ENCODE assay signal across 1 cellular context in the genomic region with DNA sequence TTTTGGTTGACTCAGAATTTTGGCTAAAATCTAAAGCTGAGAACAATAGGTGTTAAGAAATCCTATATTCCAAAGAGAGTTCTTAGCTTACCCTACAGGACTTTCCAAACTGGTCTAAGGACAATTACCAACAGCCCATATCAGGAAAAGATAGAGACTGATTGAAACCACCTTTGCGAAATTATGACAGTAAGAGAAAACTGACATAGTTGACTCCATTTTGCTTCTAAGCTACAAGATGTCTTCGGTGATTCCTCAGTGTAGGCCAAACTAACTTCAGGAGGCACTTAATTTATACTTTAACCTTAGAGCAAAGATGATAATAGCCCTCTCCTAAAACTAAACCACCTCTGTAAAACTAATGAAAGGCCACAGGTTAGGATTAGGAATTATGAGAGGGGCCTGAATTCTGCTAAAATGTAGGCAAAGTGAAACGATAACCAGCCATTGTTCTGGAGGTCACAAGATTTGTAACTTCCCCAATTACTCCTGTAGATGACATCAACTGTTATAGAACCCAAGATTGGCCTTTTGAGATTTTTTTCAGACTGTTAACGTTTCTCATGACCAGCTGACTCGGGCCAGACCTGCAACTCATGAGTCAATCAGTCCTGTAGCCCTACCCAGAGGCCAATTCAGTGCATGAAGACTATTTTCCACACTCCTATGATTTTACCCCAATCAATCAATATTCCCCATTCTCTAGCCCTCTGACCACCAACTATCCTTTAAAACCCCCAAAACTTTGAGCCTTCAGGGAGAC.
A peak's percentile ranks its signal among the peaks of the same experiment; 100 is the strongest.
TF ChIP-seq lines count a peak whose summit lies in the region.

No MANE protein-coding gene starts in this region.

TF ChIP-seq in K562, 482 proteins besides CTCF, POLR2A, EP300 and RAD21 (continued from another document and continues in another):
- TF ChIP-seq THRA (IDR thresholded peaks at IDR 0.05): no peak
- TF ChIP-seq PHF8 (IDR thresholded peaks at IDR 0.05; ENCODE audit: borderline replicate concordance, low read length): no peak
- TF ChIP-seq ZBTB2 (IDR thresholded peaks at IDR 0.05): no peak
- no peak for TF ChIP-seq ZNF133 (CRISPR knock-in tag; IDR thresholded peaks at IDR 0.05)
- TF ChIP-seq ARHGAP35 (IDR thresholded peaks at IDR 0.05; ENCODE audit: partially characterized antibody): no peak
- no peak for TF ChIP-seq ZNF668 (CRISPR knock-in tag; IDR thresholded peaks at IDR 0.05)
- no peak for TF ChIP-seq BMI1 (IDR thresholded peaks at IDR 0.05; ENCODE audit: low read length)
- TF ChIP-seq, protein P1, sequence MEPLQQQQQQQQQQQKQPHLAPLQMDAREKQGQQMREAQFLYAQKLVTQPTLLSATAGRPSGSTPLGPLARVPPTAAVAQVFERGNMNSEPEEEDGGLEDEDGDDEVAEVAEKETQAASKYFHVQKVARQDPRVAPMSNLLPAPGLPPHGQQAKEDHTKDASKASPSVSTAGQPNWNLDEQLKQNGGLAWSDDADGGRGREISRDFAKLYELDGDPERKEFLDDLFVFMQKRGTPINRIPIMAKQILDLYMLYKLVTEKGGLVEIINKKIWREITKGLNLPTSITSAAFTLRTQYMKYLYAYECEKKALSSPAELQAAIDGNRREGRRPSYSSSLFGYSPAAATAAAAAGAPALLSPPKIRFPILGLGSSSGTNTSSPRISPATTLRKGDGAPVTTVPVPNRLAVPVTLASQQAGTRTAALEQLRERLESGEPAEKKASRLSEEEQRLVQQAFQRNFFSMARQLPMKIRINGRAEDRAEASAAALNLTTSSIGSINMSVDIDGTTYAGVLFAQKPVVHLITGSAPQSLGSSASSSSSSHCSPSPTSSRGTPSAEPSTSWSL (CRISPR knock-in tag; IDR thresholded peaks at IDR 0.05; ENCODE audit: borderline replicate concordance): no peak
- TF ChIP-seq ZC3H11A (IDR thresholded peaks at IDR 0.05; ENCODE audit: low read depth, low read length): no peak
- TF ChIP-seq ZNF277 (CRISPR knock-in tag; IDR thresholded peaks at IDR 0.05; ENCODE audit: borderline replicate concordance): no peak
- TF ChIP-seq, protein P2, sequence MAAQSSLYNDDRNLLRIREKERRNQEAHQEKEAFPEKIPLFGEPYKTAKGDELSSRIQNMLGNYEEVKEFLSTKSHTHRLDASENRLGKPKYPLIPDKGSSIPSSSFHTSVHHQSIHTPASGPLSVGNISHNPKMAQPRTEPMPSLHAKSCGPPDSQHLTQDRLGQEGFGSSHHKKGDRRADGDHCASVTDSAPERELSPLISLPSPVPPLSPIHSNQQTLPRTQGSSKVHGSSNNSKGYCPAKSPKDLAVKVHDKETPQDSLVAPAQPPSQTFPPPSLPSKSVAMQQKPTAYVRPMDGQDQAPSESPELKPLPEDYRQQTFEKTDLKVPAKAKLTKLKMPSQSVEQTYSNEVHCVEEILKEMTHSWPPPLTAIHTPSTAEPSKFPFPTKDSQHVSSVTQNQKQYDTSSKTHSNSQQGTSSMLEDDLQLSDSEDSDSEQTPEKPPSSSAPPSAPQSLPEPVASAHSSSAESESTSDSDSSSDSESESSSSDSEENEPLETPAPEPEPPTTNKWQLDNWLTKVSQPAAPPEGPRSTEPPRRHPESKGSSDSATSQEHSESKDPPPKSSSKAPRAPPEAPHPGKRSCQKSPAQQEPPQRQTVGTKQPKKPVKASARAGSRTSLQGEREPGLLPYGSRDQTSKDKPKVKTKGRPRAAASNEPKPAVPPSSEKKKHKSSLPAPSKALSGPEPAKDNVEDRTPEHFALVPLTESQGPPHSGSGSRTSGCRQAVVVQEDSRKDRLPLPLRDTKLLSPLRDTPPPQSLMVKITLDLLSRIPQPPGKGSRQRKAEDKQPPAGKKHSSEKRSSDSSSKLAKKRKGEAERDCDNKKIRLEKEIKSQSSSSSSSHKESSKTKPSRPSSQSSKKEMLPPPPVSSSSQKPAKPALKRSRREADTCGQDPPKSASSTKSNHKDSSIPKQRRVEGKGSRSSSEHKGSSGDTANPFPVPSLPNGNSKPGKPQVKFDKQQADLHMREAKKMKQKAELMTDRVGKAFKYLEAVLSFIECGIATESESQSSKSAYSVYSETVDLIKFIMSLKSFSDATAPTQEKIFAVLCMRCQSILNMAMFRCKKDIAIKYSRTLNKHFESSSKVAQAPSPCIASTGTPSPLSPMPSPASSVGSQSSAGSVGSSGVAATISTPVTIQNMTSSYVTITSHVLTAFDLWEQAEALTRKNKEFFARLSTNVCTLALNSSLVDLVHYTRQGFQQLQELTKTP (IDR thresholded peaks at IDR 0.05; ENCODE audit: low read depth in 1 of 2, partially characterized antibody in 2 of 2): no peak
- TF ChIP-seq PCBP2 (IDR thresholded peaks at IDR 0.05; ENCODE audit: low read depth, low read length, poor library complexity, severe bottlenecking): no peak
- TF ChIP-seq CCAR2 (IDR thresholded peaks at IDR 0.05; ENCODE audit: low read depth, low read length): no peak
- TF ChIP-seq E2F3 (CRISPR knock-in tag; IDR thresholded peaks at IDR 0.05): no peak
- TF ChIP-seq RBM17 (IDR thresholded peaks at IDR 0.05; ENCODE audit: borderline replicate concordance, low read depth, low read length): no peak
- TF ChIP-seq SAFB (IDR thresholded peaks at IDR 0.05; ENCODE audit: borderline replicate concordance, low read depth, low read length): no peak
- TF ChIP-seq NR3C1 (CRISPR knock-in tag; IDR thresholded peaks at IDR 0.05): no peak
- TF ChIP-seq MTA2 (IDR thresholded peaks at IDR 0.05; ENCODE audit: low read depth): no peak
- TF ChIP-seq ELF4 (CRISPR knock-in tag; IDR thresholded peaks at IDR 0.05): no peak
- TF ChIP-seq SOX6 (IDR thresholded peaks at IDR 0.05): peak; percentile 15; the same call in 1 of the 2 replicates
- TF ChIP-seq WHSC1 (IDR thresholded peaks at IDR 0.05; ENCODE audit: low read length): no peak
- TF ChIP-seq ZKSCAN1 (IDR thresholded peaks at IDR 0.05; ENCODE audit: low read depth, low read length): no peak
- TF ChIP-seq NR2F6 (CRISPR knock-in tag; IDR thresholded peaks at IDR 0.05): no peak
- TF ChIP-seq, protein P3, sequence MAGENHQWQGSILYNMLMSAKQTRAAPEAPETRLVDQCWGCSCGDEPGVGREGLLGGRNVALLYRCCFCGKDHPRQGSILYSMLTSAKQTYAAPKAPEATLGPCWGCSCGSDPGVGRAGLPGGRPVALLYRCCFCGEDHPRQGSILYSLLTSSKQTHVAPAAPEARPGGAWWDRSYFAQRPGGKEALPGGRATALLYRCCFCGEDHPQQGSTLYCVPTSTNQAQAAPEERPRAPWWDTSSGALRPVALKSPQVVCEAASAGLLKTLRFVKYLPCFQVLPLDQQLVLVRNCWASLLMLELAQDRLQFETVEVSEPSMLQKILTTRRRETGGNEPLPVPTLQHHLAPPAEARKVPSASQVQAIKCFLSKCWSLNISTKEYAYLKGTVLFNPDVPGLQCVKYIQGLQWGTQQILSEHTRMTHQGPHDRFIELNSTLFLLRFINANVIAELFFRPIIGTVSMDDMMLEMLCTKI (IDR thresholded peaks at IDR 0.05; ENCODE audit: partially characterized antibody): no peak
- TF ChIP-seq PHB (CRISPR knock-in tag; IDR thresholded peaks at IDR 0.05): no peak
- TF ChIP-seq TCFL5 (CRISPR knock-in tag; conservative IDR thresholded peaks at IDR 0.05): no peak
- no peak for TF ChIP-seq NFYB (IDR thresholded peaks at IDR 0.05; ENCODE audit: extremely low read depth, insufficient read length)
- no peak for TF ChIP-seq KHSRP (IDR thresholded peaks at IDR 0.05)
- no peak for TF ChIP-seq RREB1 (CRISPR knock-in tag; IDR thresholded peaks at IDR 0.05)
- TF ChIP-seq HIVEP1 (CRISPR knock-in tag; IDR thresholded peaks at IDR 0.05): 0 out of 2 replicates have a peak, but pooled peaks have one; percentile 27
- TF ChIP-seq SNIP1 (IDR thresholded peaks at IDR 0.05; ENCODE audit: low read depth): no peak
- peak; percentile 69 for TF ChIP-seq ZNF79 (CRISPR knock-in tag; IDR thresholded peaks at IDR 0.05; ENCODE audit: low read depth)
- TF ChIP-seq RBM25 (IDR thresholded peaks at IDR 0.05; ENCODE audit: low read depth, low read length, severe bottlenecking): no peak
- no peak for TF ChIP-seq CREB1 (IDR thresholded peaks at IDR 0.05)
- TF ChIP-seq CREB1 (CRISPR knock-in tag; IDR thresholded peaks at IDR 0.05): no peak
- TF ChIP-seq ZNF699 (CRISPR knock-in tag; IDR thresholded peaks at IDR 0.05; ENCODE audit: insufficient replicate concordance): no peak
- TF ChIP-seq ZSCAN32 (CRISPR knock-in tag; IDR thresholded peaks at IDR 0.05): no peak
- peak; percentile 90 for TF ChIP-seq ZNF449 (CRISPR knock-in tag; IDR thresholded peaks at IDR 0.05)
- no peak for TF ChIP-seq ZBTB1 (CRISPR knock-in tag; IDR thresholded peaks at IDR 0.05; ENCODE audit: borderline replicate concordance, low read depth)
- TF ChIP-seq, protein P4, sequence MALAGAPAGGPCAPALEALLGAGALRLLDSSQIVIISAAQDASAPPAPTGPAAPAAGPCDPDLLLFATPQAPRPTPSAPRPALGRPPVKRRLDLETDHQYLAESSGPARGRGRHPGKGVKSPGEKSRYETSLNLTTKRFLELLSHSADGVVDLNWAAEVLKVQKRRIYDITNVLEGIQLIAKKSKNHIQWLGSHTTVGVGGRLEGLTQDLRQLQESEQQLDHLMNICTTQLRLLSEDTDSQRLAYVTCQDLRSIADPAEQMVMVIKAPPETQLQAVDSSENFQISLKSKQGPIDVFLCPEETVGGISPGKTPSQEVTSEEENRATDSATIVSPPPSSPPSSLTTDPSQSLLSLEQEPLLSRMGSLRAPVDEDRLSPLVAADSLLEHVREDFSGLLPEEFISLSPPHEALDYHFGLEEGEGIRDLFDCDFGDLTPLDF (CRISPR knock-in tag; IDR thresholded peaks at IDR 0.05): no peak
- TF ChIP-seq KDM1A (IDR thresholded peaks at IDR 0.05): no peak
